Comparison of ENCODE assay signal across 10 cellular contexts in the genomic region with DNA sequence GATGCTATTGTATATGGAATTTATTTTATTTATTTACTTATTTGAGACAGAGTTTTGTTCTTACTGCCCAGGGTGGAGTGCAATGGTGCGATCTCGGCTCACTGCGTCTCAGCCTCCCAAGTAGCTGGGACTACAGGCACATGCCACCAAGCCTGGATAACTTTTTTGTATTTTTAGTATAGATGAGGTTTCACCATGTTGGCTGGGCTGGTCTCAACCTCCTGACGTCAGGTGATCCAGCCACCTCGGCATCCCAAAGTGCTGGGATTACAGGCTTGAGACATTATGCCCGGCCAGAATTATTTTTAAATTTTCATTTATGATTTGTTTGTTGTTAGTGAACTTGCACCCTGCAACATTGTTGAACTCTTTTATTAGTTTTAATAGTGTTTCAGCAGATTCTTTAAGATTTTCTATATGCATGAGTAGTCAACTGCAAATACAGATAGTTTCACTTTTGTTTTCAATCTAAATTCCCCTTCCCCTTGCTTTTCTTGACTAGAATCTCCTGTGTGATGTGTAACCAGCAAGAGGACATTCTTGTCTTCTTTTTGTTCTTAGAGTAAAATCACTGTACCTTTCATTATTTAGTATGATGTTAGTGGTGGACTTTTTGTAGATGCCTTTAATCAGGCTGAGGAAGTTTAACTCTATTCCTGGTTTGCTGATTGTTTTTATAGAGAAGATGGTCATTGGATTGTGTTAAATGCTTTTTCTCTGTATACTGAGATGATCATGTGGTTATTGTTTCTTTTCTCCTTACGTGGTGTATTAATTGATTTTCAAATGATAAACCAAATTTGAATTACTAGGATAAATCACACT. TPM values are rescaled to one million over a fixed set of nuclear protein-coding genes. Genes with fewer than 3 reads are reported as not detected.
DNase-seq lines count a peak whose midpoint lies in the region; ATAC-seq and TF ChIP-seq lines count a peak whose summit lies in the region.
"Had no signal": no experiment of that assay in that cellular context is flagged by ENCODE, and none has a peak within 500 bp of the region (broad histone marks: within the 10 kb centered on the region; RNA-seq: fewer than 3 reads in every experiment).

No MANE protein-coding gene starts in this region.

- H3K27ac Mint-ChIP-seq in activated T-helper 2 cell treated with anti-CD3 and anti-CD28 coated beads, Interferon-gamma antibody, Interleukin-2, Interleukin-4, amounts not matched to agents 10 μg/mL and 5 μg/mL and 100 μg/mL, durations not matched to agents 14 hours and 24 hours and 36 hours = peak overlapping the region; percentile 89

- H3K27me3 ChIP-seq in BLaER1 = no peaks in the 10 kb centered on the region
- H3K27me3 ChIP-seq in esophagus squamous epithelium = no peaks in the 10 kb centered on the region
- no peaks in the 10 kb centered on the region for H3K27me3 ChIP-seq in transverse colon

- ATAC-seq in GM19035 (IDR thresholded peaks at IDR 0.05; ENCODE audit: unreplicated experiment) (peak; percentile 95), HG03095 (IDR thresholded peaks at IDR 0.05; ENCODE audit: unreplicated experiment) (peak; percentile 96)

- H3K4me1 Mint-ChIP-seq in activated T-helper 2 cell treated with anti-CD3 and anti-CD28 coated beads, Interferon-gamma antibody, Interleukin-2, Interleukin-4, amounts not matched to agents 10 μg/mL and 5 μg/mL and 100 μg/mL, durations not matched to agents 14 hours and 24 hours and 36 hours (ENCODE audit: low read depth) = peaks cover 22% of the 10 kb centered on the region

- TF ChIP-seq CTCF in esophagus squamous epithelium (IDR thresholded peaks at IDR 0.05) (no peak), transverse colon (IDR thresholded peaks at IDR 0.05) (no peak)

- no peak for TF ChIP-seq POLR2A in esophagus squamous epithelium (IDR thresholded peaks at IDR 0.05)
- TF ChIP-seq POLR2A in transverse colon (IDR thresholded peaks at IDR 0.05) = no peak

- 74 to 89% methylated on average over 7 of the region's 7 CpGs for WGBS in esophagus squamous epithelium, 2 donors
- WGBS in transverse colon (ENCODE audit: low coverage in 1 of 2), 2 donors = 89% methylated on average over 4 to 7 of the region's 7 CpGs

- peaks cover 16% of the 10 kb centered on the region; the same call in 1 of the 2 replicates for H3K9me3 ChIP-seq in BLaER1
- H3K9me3 ChIP-seq in esophagus squamous epithelium = peaks cover 0 to 7% (median 0%) of the 10 kb centered on the region in 3 donors
- no peaks in the 10 kb centered on the region for H3K9me3 ChIP-seq in transverse colon

- H3K36me3 Mint-ChIP-seq in activated T-helper 2 cell treated with anti-CD3 and anti-CD28 coated beads, Interferon-gamma antibody, Interleukin-2, Interleukin-4, amounts not matched to agents 10 μg/mL and 5 μg/mL and 100 μg/mL, durations not matched to agents 14 hours and 24 hours and 36 hours (ENCODE audit: low read depth) = peaks cover 91% of the 10 kb centered on the region

- DNase-seq in activated T-helper 2 cell treated with anti-CD3 and anti-CD28 coated beads, Interferon-gamma antibody, Interleukin-2, Interleukin-4, amounts not matched to agents 10 μg/mL and 5 μg/mL and 100 μg/mL, durations not matched to agents 14 hours and 24 hours and 36 hours (ENCODE audit: low spot score) = no peak
- DNase-seq in esophagus squamous epithelium (lab: John Stamatoyannopoulos, UW) = no peak
- DNase-seq in T-helper 9 cell = no peak
- no peak for DNase-seq in NCI-H2196 treated with DMSO at 0.1 percent for 48 hours (lab: John Stamatoyannopoulos, UW; ENCODE audit: unreplicated experiment)
- DNase-seq in transverse colon = no peak
- DNase-seq: activated CD4-positive, alpha-beta T cell treated with anti-CD3 and anti-CD28 coated beads for 48 hours; mammary epithelial cell had no signal

- H4K20me1 ChIP-seq in BLaER1 = no peaks in the 10 kb centered on the region

- H3K9me3 Mint-ChIP-seq in activated T-helper 2 cell treated with anti-CD3 and anti-CD28 coated beads, Interferon-gamma antibody, Interleukin-2, Interleukin-4, amounts not matched to agents 10 μg/mL and 5 μg/mL and 100 μg/mL, durations not matched to agents 14 hours and 24 hours and 36 hours = peaks cover 15% of the 10 kb centered on the region

- H3K4me1 ChIP-seq in BLaER1 = peaks cover 22% of the 10 kb centered on the region
- no peaks in the 10 kb centered on the region for H3K4me1 ChIP-seq in esophagus squamous epithelium
- H3K4me1 ChIP-seq in transverse colon = peaks cover 0 to 8% (median 2%) of the 10 kb centered on the region in 4 donors

- H3K4me3 ChIP-seq in BLaER1 = peak overlapping the region; percentile 64
- H3K4me3 ChIP-seq in esophagus squamous epithelium = peak overlapping the region in 1 of 4 donors; percentile 37
- peak overlapping the region in 1 of 4 donors; percentile 7 for H3K4me3 ChIP-seq in transverse colon

- H3K27me3 Mint-ChIP-seq in activated T-helper 2 cell treated with anti-CD3 and anti-CD28 coated beads, Interferon-gamma antibody, Interleukin-2, Interleukin-4, amounts not matched to agents 10 μg/mL and 5 μg/mL and 100 μg/mL, durations not matched to agents 14 hours and 24 hours and 36 hours (ENCODE audit: low read depth) = no peaks in the 10 kb centered on the region

- peak overlapping the region; percentile 81 for H3K4me2 ChIP-seq in BLaER1

- H3K36me3 ChIP-seq in BLaER1 (peaks cover 61% of the 10 kb centered on the region), esophagus squamous epithelium (peaks cover 0 to 91% (median 0%) of the 10 kb centered on the region in 3 donors), transverse colon (peaks cover 0 to 54% (median 13%) of the 10 kb centered on the region in 4 donors)

- H3K27ac ChIP-seq in BLaER1 (peak overlapping the region; percentile 79), esophagus squamous epithelium (no peak overlapping the region), transverse colon (peak overlapping the region in 1 of 4 donors; percentile 4)

- intact Hi-C loops in activated T-helper 2 cell treated with anti-CD3 and anti-CD28 coated beads, Interferon-gamma antibody, Interleukin-2, Interleukin-4, amounts not matched to agents 10 μg/mL and 5 μg/mL and 100 μg/mL, durations not matched to agents 14 hours and 24 hours and 36 hours (cut with micrococcal nuclease) = loop anchor here (2.0 kb wide), 2 partner anchors 28 to 56 kb away; a partner anchor contains a TSS
- intact Hi-C loops in esophagus squamous epithelium (cut with DNase I) (no loop called here), transverse colon (cut with DNase I; ENCODE audit: low total_unique reads) (no loop called here)

- H3K4me3 Mint-ChIP-seq in activated T-helper 2 cell treated with anti-CD3 and anti-CD28 coated beads, Interferon-gamma antibody, Interleukin-2, Interleukin-4, amounts not matched to agents 10 μg/mL and 5 μg/mL and 100 μg/mL, durations not matched to agents 14 hours and 24 hours and 36 hours (ENCODE audit: low read depth) = peak overlapping the region; percentile 70

- TF ChIP-seq EP300 in transverse colon (IDR thresholded peaks at IDR 0.05; ENCODE audit: low read depth) = no peak

- in situ Hi-C loops in transverse colon (cut with MboI; ENCODE audit: low pct_ligation_motif_present in 1 of 4, low pct_unique_long_range_greater_than_20kb in 1 of 4, low sequenced_read_pairs in 3 of 4) = no loop called here

- H3K9ac ChIP-seq in BLaER1 = peak overlapping the region; percentile 70

RNA-seq across cellular contexts. Expression of a gene that starts 27.8 kb away (rescaled TPM):
- total RNA-seq in activated T-helper 2 cell treated with anti-CD3 and anti-CD28 coated beads, Interferon-gamma antibody, Interleukin-2, Interleukin-4, amounts not matched to agents 10 μg/mL and 5 μg/mL and 100 μg/mL, durations not matched to agents 14 hours and 24 hours and 36 hours = 19.5 and 20.3 TPM in 2 replicates
- 10 to 100 TPM; 16.5 to 31.1 (median 17.6) TPM for total RNA-seq in esophagus squamous epithelium
- 10 to 100 TPM; 17.3 to 51.1 (median 25.5) TPM for total RNA-seq in transverse colon

RNA-seq across cellular contexts. Expression of a gene that starts 55.8 kb away (rescaled TPM):
- total RNA-seq in activated T-helper 2 cell treated with anti-CD3 and anti-CD28 coated beads, Interferon-gamma antibody, Interleukin-2, Interleukin-4, amounts not matched to agents 10 μg/mL and 5 μg/mL and 100 μg/mL, durations not matched to agents 14 hours and 24 hours and 36 hours = 29.7 and 31.9 TPM in 2 replicates
- 10 to 100 TPM in 2 of 4 donors, 1 to 10 TPM in 2; 4.4 to 17.6 (median 11.9) TPM for total RNA-seq in esophagus squamous epithelium
- 10 to 100 TPM; 10.4 to 17.9 (median 13.0) TPM for total RNA-seq in transverse colon
